In genomic region chr16:73956592-73957495, GRCh38 we compare ENCODE assay signal across 8 cellular contexts.
A peak's percentile ranks its signal among the peaks of the same experiment; 100 is the strongest.
DNase-seq lines count a peak whose midpoint lies in the region; ATAC-seq lines count a peak whose summit lies in the region.

No MANE protein-coding gene starts in this region.

- intact Hi-C loops in left cardiac atrium (cut with DNase I): loop anchor here in 1 of 2 donors (5.0 to 10.0 kb wide), 2 partner anchors 1452 to 1830 kb away; no protein-coding TSS in a partner anchor

- ATAC-seq in HG02623 (IDR thresholded peaks at IDR 0.05; ENCODE audit: unreplicated experiment) (peak; percentile 67), left cardiac atrium (peak; percentile 41 to 50)

- DNase-seq in DMS79 treated with DMSO at 0.1 percent for 48 hours (lab: John Stamatoyannopoulos, UW) (peak; percentile 19), DMS79 (lab: John Stamatoyannopoulos, UW) (no peak), NCI-H69 (lab: John Stamatoyannopoulos, UW) (peak; percentile 47), left cardiac atrium (peak; percentile 33), retina (peak; percentile 71)
- peak; percentile 4 for DNase-seq in activated naive CD8-positive, alpha-beta T cell treated with anti-CD3 and anti-CD28 coated beads for 36 hours
- no peak for DNase-seq in activated CD4-positive, CD25-positive, alpha-beta regulatory T cell (lab: John Stamatoyannopoulos, UW)

- no peaks in the 10 kb centered on the region for H3K9me3 Mint-ChIP-seq in activated naive CD8-positive, alpha-beta T cell treated with anti-CD3 and anti-CD28 coated beads for 36 hours

- no peaks in the 10 kb centered on the region for H3K36me3 Mint-ChIP-seq in activated naive CD8-positive, alpha-beta T cell treated with anti-CD3 and anti-CD28 coated beads for 36 hours

- H3K27ac Mint-ChIP-seq in activated naive CD8-positive, alpha-beta T cell treated with anti-CD3 and anti-CD28 coated beads for 36 hours: no peak overlapping the region

- no peak overlapping the region for H3K4me3 Mint-ChIP-seq in activated naive CD8-positive, alpha-beta T cell treated with anti-CD3 and anti-CD28 coated beads for 36 hours

- no peaks in the 10 kb centered on the region for H3K4me1 Mint-ChIP-seq in activated naive CD8-positive, alpha-beta T cell treated with anti-CD3 and anti-CD28 coated beads for 36 hours

- H3K27me3 Mint-ChIP-seq in activated naive CD8-positive, alpha-beta T cell treated with anti-CD3 and anti-CD28 coated beads for 36 hours: peaks cover 10% of the 10 kb centered on the region

Comparison
In these comparisons a context has a peak if more than half of its experiments do, and no peak if none do; other contexts are left out.
1. DNase-seq: peak in DMS79 treated with DMSO at 0.1 percent for 48 hours (single experiment), NCI-H69 (single experiment), activated naive CD8-positive, alpha-beta T cell treated with anti-CD3 and anti-CD28 coated beads for 36 hours (single experiment), left cardiac atrium (single experiment) and retina (single experiment); none in DMS79 (single experiment) and activated CD4-positive, CD25-positive, alpha-beta regulatory T cell (0 of 4).